Comparison of ENCODE assay signal across 15 cellular contexts in genomic region chr7:30870821-30871518, GRCh38.
"Had no signal": no experiment of that assay in that cellular context is flagged by ENCODE, and none has a peak within 500 bp of the region (broad histone marks: within the 10 kb centered on the region; RNA-seq: fewer than 3 reads in every experiment).

No MANE protein-coding gene starts in this region.

- H3K36me3 ChIP-seq: neural progenitor cell, pancreas, SJSA1 had no signal

- H3K4me3 Mint-ChIP-seq: activated CD4-positive, alpha-beta memory T cell treated with anti-CD3 and anti-CD28 coated beads, Interleukin-2, amount 10 ng/mL, durations not matched to agents 7 days and 5 days; activated naive CD8-positive, alpha-beta T cell treated with anti-CD3 and anti-CD28 coated beads for 36 hours; activated T-cell treated with anti-CD3 and anti-CD28 coated beads, Interleukin-2, amount 50 U/mL, for 72 hours; neural progenitor cell; T-cell had no signal

- H3K27ac ChIP-seq: neural progenitor cell, pancreas, SJSA1 had no signal

- H3K4me1 ChIP-seq: SJSA1 had no signal

- DNase-seq: activated CD4-positive, alpha-beta memory T cell treated with anti-CD3 and anti-CD28 coated beads, Interleukin-2, amount 10 ng/mL, durations not matched to agents 7 days and 5 days; activated CD4-positive, alpha-beta T cell treated with anti-CD3 and anti-CD28 coated beads for 1 hour; activated gamma-delta T cell treated with Interleukin-2 at 50 U/mL for 16 hours; activated naive CD8-positive, alpha-beta T cell treated with anti-CD3 and anti-CD28 coated beads for 36 hours; activated T-cell treated with anti-CD3 and anti-CD28 coated beads, Interleukin-2, amount 50 U/mL, for 72 hours; pancreas; stimulated activated CD4-positive, alpha-beta T cell treated with anti-CD3 and anti-CD28 coated beads, Interleukin-15, amount 100 ng/mL, for 24 hours; stimulated activated CD4-positive, alpha-beta T cell treated with anti-CD3 and anti-CD28 coated beads, Interleukin-4, amount 100 ng/mL, for 24 hours; stomach; T-cell; T1000 had no signal

- H3K9me3 ChIP-seq: left lung, pancreas, SJSA1 had no signal

- H3K27me3 ChIP-seq: left lung, neural progenitor cell, pancreas, SJSA1, stomach had no signal

- H3K27ac Mint-ChIP-seq: activated CD4-positive, alpha-beta memory T cell treated with anti-CD3 and anti-CD28 coated beads, Interleukin-2, amount 10 ng/mL, durations not matched to agents 7 days and 5 days; activated naive CD8-positive, alpha-beta T cell treated with anti-CD3 and anti-CD28 coated beads for 36 hours; activated T-cell treated with anti-CD3 and anti-CD28 coated beads, Interleukin-2, amount 50 U/mL, for 72 hours; neural progenitor cell; T-cell had no signal

- H3K9me3 Mint-ChIP-seq: activated CD4-positive, alpha-beta memory T cell treated with anti-CD3 and anti-CD28 coated beads, Interleukin-2, amount 10 ng/mL, durations not matched to agents 7 days and 5 days; activated naive CD8-positive, alpha-beta T cell treated with anti-CD3 and anti-CD28 coated beads for 36 hours; activated T-cell treated with anti-CD3 and anti-CD28 coated beads, Interleukin-2, amount 50 U/mL, for 72 hours; neural progenitor cell; T-cell had no signal

- H3K27me3 Mint-ChIP-seq: activated CD4-positive, alpha-beta memory T cell treated with anti-CD3 and anti-CD28 coated beads, Interleukin-2, amount 10 ng/mL, durations not matched to agents 7 days and 5 days; activated naive CD8-positive, alpha-beta T cell treated with anti-CD3 and anti-CD28 coated beads for 36 hours; T-cell had no signal

- H3K4me3 ChIP-seq: left lung, neural progenitor cell, pancreas, SJSA1, stomach had no signal

- ATAC-seq: activated T-cell treated with anti-CD3 and anti-CD28 coated beads, Interleukin-2, amount 50 U/mL, for 72 hours; pancreas; sciatic nerve; T-cell had no signal

- H3K36me3 Mint-ChIP-seq: activated naive CD8-positive, alpha-beta T cell treated with anti-CD3 and anti-CD28 coated beads for 36 hours had no signal

- H3K4me1 Mint-ChIP-seq: activated CD4-positive, alpha-beta memory T cell treated with anti-CD3 and anti-CD28 coated beads, Interleukin-2, amount 10 ng/mL, durations not matched to agents 7 days and 5 days; activated naive CD8-positive, alpha-beta T cell treated with anti-CD3 and anti-CD28 coated beads for 36 hours; T-cell had no signal
